ENCODE assay signal across 2 cellular contexts in the genomic region with DNA sequence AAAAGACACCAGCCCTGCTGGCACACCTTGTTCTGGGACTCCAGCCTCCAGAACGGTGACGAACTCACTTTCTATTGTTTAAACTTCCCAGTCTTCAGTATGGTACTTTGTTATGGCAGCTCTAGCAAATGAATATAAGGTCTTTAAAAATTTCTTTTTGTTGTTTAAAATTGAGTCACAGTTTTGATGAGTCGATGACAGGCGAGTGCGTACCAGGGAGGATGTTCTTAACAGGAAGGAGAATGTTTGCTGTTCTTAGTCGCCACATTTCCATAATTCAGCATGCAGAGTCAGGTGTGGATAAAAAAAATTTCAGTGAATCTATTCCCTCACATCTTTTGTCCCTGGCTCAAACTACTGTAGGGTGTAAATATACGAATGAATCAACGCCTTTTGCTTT.
TF ChIP-seq lines count a peak whose summit lies in the region.

No MANE protein-coding gene starts in this region.

TF ChIP-seq in HepG2, 621 proteins besides CTCF, POLR2A, EP300 and RAD21:
- TF ChIP-seq ZNF496 (CRISPR knock-in tag; IDR thresholded peaks at IDR 0.05; ENCODE audit: insufficient replicate concordance) (no peak), MTA3 (CRISPR knock-in tag; IDR thresholded peaks at IDR 0.05) (no peak), ZNF501 (CRISPR knock-in tag; IDR thresholded peaks at IDR 0.05) (no peak), ZNF124 (CRISPR knock-in tag; IDR thresholded peaks at IDR 0.05) (no peak), ZNF772 (CRISPR knock-in tag; IDR thresholded peaks at IDR 0.05) (no peak)
- TF ChIP-seq, protein P1, sequence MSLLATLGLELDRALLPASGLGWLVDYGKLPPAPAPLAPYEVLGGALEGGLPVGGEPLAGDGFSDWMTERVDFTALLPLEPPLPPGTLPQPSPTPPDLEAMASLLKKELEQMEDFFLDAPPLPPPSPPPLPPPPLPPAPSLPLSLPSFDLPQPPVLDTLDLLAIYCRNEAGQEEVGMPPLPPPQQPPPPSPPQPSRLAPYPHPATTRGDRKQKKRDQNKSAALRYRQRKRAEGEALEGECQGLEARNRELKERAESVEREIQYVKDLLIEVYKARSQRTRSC (CRISPR knock-in tag; IDR thresholded peaks at IDR 0.05; ENCODE audit: low read depth) = no peak
- TF ChIP-seq, protein P2, sequence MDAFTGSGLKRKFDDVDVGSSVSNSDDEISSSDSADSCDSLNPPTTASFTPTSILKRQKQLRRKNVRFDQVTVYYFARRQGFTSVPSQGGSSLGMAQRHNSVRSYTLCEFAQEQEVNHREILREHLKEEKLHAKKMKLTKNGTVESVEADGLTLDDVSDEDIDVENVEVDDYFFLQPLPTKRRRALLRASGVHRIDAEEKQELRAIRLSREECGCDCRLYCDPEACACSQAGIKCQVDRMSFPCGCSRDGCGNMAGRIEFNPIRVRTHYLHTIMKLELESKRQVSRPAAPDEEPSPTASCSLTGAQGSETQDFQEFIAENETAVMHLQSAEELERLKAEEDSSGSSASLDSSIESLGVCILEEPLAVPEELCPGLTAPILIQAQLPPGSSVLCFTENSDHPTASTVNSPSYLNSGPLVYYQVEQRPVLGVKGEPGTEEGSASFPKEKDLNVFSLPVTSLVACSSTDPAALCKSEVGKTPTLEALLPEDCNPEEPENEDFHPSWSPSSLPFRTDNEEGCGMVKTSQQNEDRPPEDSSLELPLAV (CRISPR knock-in tag; conservative IDR thresholded peaks at IDR 0.05; ENCODE audit: low read depth) = no peak

TF ChIP-seq in endothelial cell of umbilical vein, 7 proteins besides CTCF, POLR2A, EP300 and RAD21:
- TF ChIP-seq POLR2AphosphoS5 (IDR thresholded peaks at IDR 0.05; ENCODE audit: insufficient read depth, low read depth, low read length) (no peak), JUN (IDR thresholded peaks at IDR 0.05; ENCODE audit: borderline replicate concordance, insufficient read depth, insufficient read length, low read depth) (no peak), GATA2 (IDR thresholded peaks at IDR 0.05; ENCODE audit: insufficient read depth, insufficient read length, low read depth, low read length) (no peak), FOS (IDR thresholded peaks at IDR 0.05; ENCODE audit: borderline replicate concordance, insufficient read depth, low read length) (no peak), EZH2 (IDR thresholded peaks at IDR 0.05; ENCODE audit: borderline replicate concordance, low read depth, low read length, severe bottlenecking) (no peak), MYC (IDR thresholded peaks at IDR 0.05; ENCODE audit: low read depth, low read length) (no peak)
- TF ChIP-seq, protein P3, sequence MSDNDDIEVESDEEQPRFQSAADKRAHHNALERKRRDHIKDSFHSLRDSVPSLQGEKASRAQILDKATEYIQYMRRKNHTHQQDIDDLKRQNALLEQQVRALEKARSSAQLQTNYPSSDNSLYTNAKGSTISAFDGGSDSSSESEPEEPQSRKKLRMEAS (IDR thresholded peaks at IDR 0.05; ENCODE audit: insufficient read depth, insufficient read length) = no peak
